Comparison of ENCODE assay signal across 10 cellular contexts in genomic region chr1:156676450-156676819, GRCh38. TPM values are rescaled to one million over a fixed set of nuclear protein-coding genes. Genes with fewer than 3 reads are reported as not detected.
DNase-seq lines count a peak whose midpoint lies in the region; ATAC-seq, FAIRE-seq and TF ChIP-seq lines count a peak whose summit lies in the region.
"Had no signal": no experiment of that assay in that cellular context is flagged by ENCODE, and none has a peak within 500 bp of the region (broad histone marks: within the 10 kb centered on the region; RNA-seq: fewer than 3 reads in every experiment).

No MANE protein-coding gene starts in this region.

- CTCF ChIA-PET in endothelial cell of umbilical vein (lab: Charles Lee), result interaction anchor here (0.8 to 10.9 kb wide), 13 partner anchors 10 to 291 kb away, joined by 3 to 221 read pairs (median 6); partner anchors contain the start of genes HAPLN2, ISG20L2 and METTL25B
- CTCF ChIA-PET in CD4-positive, alpha-beta T cell (lab: Charles Lee), result interaction anchor here (1.0 to 1.4 kb wide), 3 partner anchors 13 to 50 kb away, joined by 3 to 4 read pairs (median 3); no protein-coding TSS in a partner anchor

- no peak overlapping the region for H2BK5ac ChIP-seq in mesenchymal stem cell (ENCODE audit: low read depth, low read length, poor library complexity, severe bottlenecking)

- peaks cover 13% of the 10 kb centered on the region for H3K4me1 Mint-ChIP-seq in CD4-positive, alpha-beta T cell (ENCODE audit: low read depth)

- no peaks in the 10 kb centered on the region for H4K20me1 ChIP-seq in endothelial cell of umbilical vein (replicated peaks; ENCODE audit: control insufficient read depth, extremely low read depth, insufficient read depth, low read length)

- H2AK5ac ChIP-seq in mesenchymal stem cell (ENCODE audit: low read length, severe bottlenecking), result no peak overlapping the region

- H3K36me3 Mint-ChIP-seq in CD4-positive, alpha-beta T cell (ENCODE audit: low read depth), result no peaks in the 10 kb centered on the region

- peaks cover 39% of the 10 kb centered on the region for H3K79me2 ChIP-seq in endothelial cell of umbilical vein (ENCODE audit: control insufficient read depth, insufficient read depth, low read length)

- H3K9me3 ChIP-seq in NT2/D1 (ENCODE audit: insufficient read depth, low read length) (peaks cover 10% of the 10 kb centered on the region; the same call in 1 of the 2 replicates), endothelial cell of umbilical vein (replicated peaks; ENCODE audit: control insufficient read depth, insufficient read depth, low read length) (no peaks in the 10 kb centered on the region), mesenchymal stem cell (ENCODE audit: control insufficient read depth, low read length) (no peaks in the 10 kb centered on the region), thyroid gland (no peaks in the 10 kb centered on the region)
- no peaks in the 10 kb centered on the region for H3K9me3 ChIP-seq in CD4-positive, alpha-beta T cell (ENCODE audit: control insufficient read depth, low read length)

- peak overlapping the region; percentile 98 for H3K9ac ChIP-seq in NT2/D1 (ENCODE audit: insufficient read length, low read depth)
- H3K9ac ChIP-seq in endothelial cell of umbilical vein (replicated peaks; ENCODE audit: extremely low read depth, insufficient read depth, low read length), result peak overlapping the region; percentile 75
- H3K9ac ChIP-seq in mesenchymal stem cell (ENCODE audit: low read length), result peak overlapping the region; percentile 76

- H4K8ac ChIP-seq in mesenchymal stem cell (ENCODE audit: low read length), result peak overlapping the region; percentile 72

- H3K4me2 ChIP-seq in endothelial cell of umbilical vein (ENCODE audit: insufficient read depth, low read length) (peak overlapping the region; percentile 58), mesenchymal stem cell (ENCODE audit: low read length, poor library complexity, severe bottlenecking) (peak overlapping the region; percentile 79)

- no peak overlapping the region for H3K27ac Mint-ChIP-seq in CD4-positive, alpha-beta T cell

- H3K9me1 ChIP-seq in endothelial cell of umbilical vein (replicated peaks; ENCODE audit: control insufficient read depth, extremely low read depth, insufficient read depth, low read length), result no peaks in the 10 kb centered on the region

- no peak for ATAC-seq in GM18502 (IDR thresholded peaks at IDR 0.05; ENCODE audit: poor library complexity, unreplicated experiment)
- no peak for ATAC-seq in CD4-positive, alpha-beta T cell (ENCODE audit: poor library complexity)

- intact Hi-C loops in endothelial cell of umbilical vein (cut with micrococcal nuclease) (no loop called here), thyroid gland (cut with DNase I) (no loop called here)
- intact Hi-C loops in CD4-positive, alpha-beta T cell (cut with DNase I, micrococcal nuclease), result loop anchor here in 1 of 2 experiments (5.0 kb wide), 1 partner anchor 49 kb away; no protein-coding TSS in a partner anchor

- TF ChIP-seq CTCF in endothelial cell of umbilical vein (IDR thresholded peaks at IDR 0.05; ENCODE audit: extremely low read depth in 1 of 2, insufficient read depth in 1 of 2, low read depth in 1 of 2, low read length in 2 of 2) (no peak), thyroid gland (IDR thresholded peaks at IDR 0.05) (no peak)
- no peak for TF ChIP-seq CTCF in CD4-positive, alpha-beta T cell (IDR thresholded peaks at IDR 0.05)

- peaks cover 76% of the 10 kb centered on the region for H3K27me3 Mint-ChIP-seq in CD4-positive, alpha-beta T cell

- no TSS peak for BruUV-seq in endothelial cell of umbilical vein (replicated peaks; lab: Mats Ljungman, UMichigan)

- POLR2A ChIA-PET in endothelial cell of umbilical vein (lab: Charles Lee), result interaction anchor here (0.7 to 3.0 kb wide), 4 partner anchors 9 to 15 kb away, joined by 3 to 32 read pairs (median 8); no protein-coding TSS in a partner anchor
- POLR2A ChIA-PET in CD4-positive, alpha-beta T cell (lab: Charles Lee), result no interaction called here

- peaks cover 49% of the 10 kb centered on the region for H3K36me3 ChIP-seq in NT2/D1 (ENCODE audit: insufficient read depth, insufficient read length, low read length)
- peaks cover 0 to 6% of the 10 kb centered on the region in 2 experiments for H3K36me3 ChIP-seq in endothelial cell of umbilical vein (ENCODE audit: control insufficient read depth in 2 of 2, extremely low read depth in 1 of 2, insufficient read depth in 2 of 2, low read length in 2 of 2)
- H3K36me3 ChIP-seq in mesenchymal stem cell (ENCODE audit: control insufficient read depth in 1 of 2, insufficient read depth in 2 of 2, low read depth in 1 of 2, low read length in 2 of 2), result peaks cover 25 to 26% of the 10 kb centered on the region in 2 experiments
- no peaks in the 10 kb centered on the region for H3K36me3 ChIP-seq in thyroid gland

- H3K4me3 ChIP-seq in NT2/D1 (ENCODE audit: insufficient read length, low read depth) (peak overlapping the region; percentile 94), endothelial cell of umbilical vein (replicated peaks in 1 of 3; ENCODE audit: insufficient read depth in 1 of 3, low read depth in 1 of 3, low read length in 3 of 3) (peak overlapping the region; percentile 50 to 84 (median 81)), mesenchymal stem cell (ENCODE audit: insufficient read depth in 1 of 2, low read depth in 1 of 2, low read length in 2 of 2) (peak overlapping the region; percentile 62 to 74), thyroid gland (replicated peaks in 1 of 3) (peak overlapping the region in 2 of 3 donors; percentile 19 to 23)

- FAIRE-seq in endothelial cell of umbilical vein (lab: Jason Lieb, UNC), result peak; percentile 52
- FAIRE-seq: keratinocyte had no signal

- peak overlapping the region in 1 of 2 experiments; percentile 43 for H2BK12ac ChIP-seq in mesenchymal stem cell (ENCODE audit: low read length in 2 of 2)

- H2AFZ ChIP-seq in endothelial cell of umbilical vein (ENCODE audit: low read depth, low read length) (peak overlapping the region; percentile 11), mesenchymal stem cell (ENCODE audit: low read depth, low read length) (peak overlapping the region; percentile 33)

- 0% methylated on average over 32 of the region's 39 CpGs for WGBS in mesenchymal stem cell
- 10 to 24% methylated on average over 2 to 5 of the region's 39 CpGs for WGBS in thyroid gland, 2 donors

- H2BK15ac ChIP-seq in mesenchymal stem cell (ENCODE audit: low read depth, poor library complexity, severe bottlenecking), result peak overlapping the region; percentile 82

- H3K4me3 Mint-ChIP-seq in CD4-positive, alpha-beta T cell, result no peak overlapping the region

- TF ChIP-seq POLR2A in endothelial cell of umbilical vein (IDR thresholded peaks at IDR 0.05; ENCODE audit: low read depth, low read length), result no peak
- TF ChIP-seq POLR2A in thyroid gland (IDR thresholded peaks at IDR 0.05), result no peak

- peak overlapping the region; percentile 81 for H2BK120ac ChIP-seq in mesenchymal stem cell (ENCODE audit: low read depth, low read length)

- H3K4me1 ChIP-seq in NT2/D1 (ENCODE audit: insufficient read depth, insufficient read length) (peaks cover 28% of the 10 kb centered on the region), endothelial cell of umbilical vein (ENCODE audit: control insufficient read depth, extremely low read depth, insufficient read depth, low read length) (peaks cover 36% of the 10 kb centered on the region), mesenchymal stem cell (ENCODE audit: control insufficient read depth, insufficient read depth, low read depth, low read length) (peaks cover 43% of the 10 kb centered on the region), thyroid gland (peaks cover 8 to 12% of the 10 kb centered on the region in 2 donors)

- H3K18ac ChIP-seq in mesenchymal stem cell (ENCODE audit: low read depth in 1 of 2, low read length in 2 of 2), result peak overlapping the region; percentile 88 to 99

- H4K91ac ChIP-seq in mesenchymal stem cell (ENCODE audit: low read length), result peak overlapping the region; percentile 88

- peak overlapping the region in 1 of 2 experiments; percentile 99 for H3K23ac ChIP-seq in mesenchymal stem cell (ENCODE audit: low read length in 2 of 2)

- no peaks in the 10 kb centered on the region for H3K9me3 Mint-ChIP-seq in CD4-positive, alpha-beta T cell

- peak overlapping the region; percentile 84 to 97 for H3K4ac ChIP-seq in mesenchymal stem cell (ENCODE audit: low read depth in 1 of 2, low read length in 2 of 2)

- dilution Hi-C loops in endothelial cell of umbilical vein (cut with MboI; ENCODE audit: extremely low pct_ligation_motif_present, low sequenced_read_pairs), result no loop called here

- H3K14ac ChIP-seq in mesenchymal stem cell (ENCODE audit: low read length in 2 of 2), result peak overlapping the region in 1 of 2 experiments; percentile 50

- H3K27me3 ChIP-seq in NT2/D1 (ENCODE audit: insufficient read depth, insufficient read length) (no peaks in the 10 kb centered on the region), endothelial cell of umbilical vein (ENCODE audit: control insufficient read depth in 2 of 2, insufficient read depth in 2 of 2, low read length in 2 of 2) (peaks cover 2 to 5% of the 10 kb centered on the region in 2 experiments), mesenchymal stem cell (ENCODE audit: control insufficient read depth in 1 of 2, insufficient read depth in 1 of 2, low read length in 2 of 2) (peaks cover 0 to 20% of the 10 kb centered on the region in 2 experiments), thyroid gland (peaks cover 8% of the 10 kb centered on the region)
- peaks cover 68% of the 10 kb centered on the region for H3K27me3 ChIP-seq in CD4-positive, alpha-beta T cell (ENCODE audit: control insufficient read depth, insufficient read depth, low read length)

- H3K79me1 ChIP-seq in mesenchymal stem cell (replicated peaks; ENCODE audit: low read length, poor library complexity, severe bottlenecking), result peaks cover 13% of the 10 kb centered on the region

- DNase-seq in NT2/D1 (ENCODE audit: low read depth, low spot score), result no peak
- peak; percentile 38 for DNase-seq in endothelial cell of umbilical vein (ENCODE audit: low read depth, low spot score)
- DNase-seq in mesenchymal stem cell, result no peak
- no peak for DNase-seq in thyroid gland
- no peak for DNase-seq in NCI-H82 treated with DMSO at 0.1 percent for 48 hours (lab: John Stamatoyannopoulos, UW; ENCODE audit: unreplicated experiment)
- no peak for DNase-seq in CD4-positive, alpha-beta T cell
- no peak for DNase-seq in Kasumi-1 (lab: John Stamatoyannopoulos, UW)

- H3K27ac ChIP-seq in endothelial cell of umbilical vein (ENCODE audit: insufficient read depth, low read depth, low read length) (peak overlapping the region; percentile 54), mesenchymal stem cell (ENCODE audit: low read length, poor library complexity, severe bottlenecking) (no peak overlapping the region), thyroid gland (peak overlapping the region in 2 of 3 donors; percentile 46 to 50)
- no peak overlapping the region for H3K27ac ChIP-seq in CD4-positive, alpha-beta T cell (ENCODE audit: low read depth, low read length)
- H3K27ac ChIP-seq: VCaP had no signal

RNA-seq across cellular contexts. Expression of gene NES, which starts 0.8 kb away (rescaled TPM):
- total RNA-seq in endothelial cell of umbilical vein (269 and 274 TPM in 2 replicates), thyroid gland (10 to 100 TPM in 2 of 4 donors, 1 to 10 TPM in 2; 4.3 to 10.4 (median 9.0) TPM)
- 15.5 and 19.4 TPM in 2 replicates for polyA plus RNA-seq in endothelial cell of umbilical vein
- 34.7 and 34.8 TPM in 2 replicates for polyA plus RNA-seq in endothelial cell of umbilical vein (2011; cell fraction: cytosol; rRNA removed)
- 54.3 and 59.9 TPM in 2 replicates for polyA plus RNA-seq in endothelial cell of umbilical vein (2011; cell fraction: nucleus; rRNA removed)
- 91.3 and 128 TPM in 2 replicates for polyA plus RNA-seq in endothelial cell of umbilical vein (2012)
- 27.1 and 31.8 TPM in 2 replicates for polyA minus RNA-seq in endothelial cell of umbilical vein
- polyA minus RNA-seq in endothelial cell of umbilical vein (2011; cell fraction: cytosol; rRNA and poly(A)+ RNA removed), result 1.3 TPM
- 14.7 and 17.6 TPM in 2 replicates for polyA minus RNA-seq in endothelial cell of umbilical vein (2011; cell fraction: nucleus; rRNA and poly(A)+ RNA removed)
- 49.2 TPM for polyA plus RNA-seq in mesenchymal stem cell (2013, experiment 1 of 2)
- polyA plus RNA-seq in mesenchymal stem cell (2013, experiment 2 of 2), result 45.3 TPM
- total RNA-seq in CD4-positive, alpha-beta T cell, result not detected
- polyA plus RNA-seq: keratinocyte had no signal

RNA-seq across cellular contexts. Expression of gene CRABP2, which starts 28.9 kb away (rescaled TPM):
- 1.0 and 2.6 TPM in 2 replicates for total RNA-seq in endothelial cell of umbilical vein
- polyA plus RNA-seq in endothelial cell of umbilical vein, result 0.21 and 0.32 TPM in 2 replicates
- 0.37 and 0.45 TPM in 2 replicates for polyA plus RNA-seq in endothelial cell of umbilical vein (2011; cell fraction: cytosol; rRNA removed)
- polyA plus RNA-seq in endothelial cell of umbilical vein (2011; cell fraction: nucleus; rRNA removed), result 1.2 and 2.1 TPM in 2 replicates
- 0.37 and 0.88 TPM in 2 replicates for polyA plus RNA-seq in endothelial cell of umbilical vein (2012)
- not detected in 2 replicates for polyA minus RNA-seq in endothelial cell of umbilical vein
- 2.4 TPM for polyA minus RNA-seq in endothelial cell of umbilical vein (2011; cell fraction: cytosol; rRNA and poly(A)+ RNA removed)
- polyA minus RNA-seq in endothelial cell of umbilical vein (2011; cell fraction: nucleus; rRNA and poly(A)+ RNA removed), result 0.82 TPM in 1 of 2 replicates, not detected in the other
- 42.6 TPM for polyA plus RNA-seq in mesenchymal stem cell (2013, experiment 1 of 2)
- polyA plus RNA-seq in mesenchymal stem cell (2013, experiment 2 of 2), result 41.2 TPM
- 10 to 100 TPM in 1 of 4 donors, 1 to 10 TPM in 2, not detected in 1; 3.0 to 15.3 (median 4.5) TPM for total RNA-seq in thyroid gland
- total RNA-seq in CD4-positive, alpha-beta T cell, result 1 to 10 TPM; 3.2 to 4.2 TPM

RNA-seq across cellular contexts. Expression of gene BCAN, which starts 34.5 kb away (rescaled TPM):
- total RNA-seq in endothelial cell of umbilical vein (not detected in 2 replicates), thyroid gland (1 to 10 TPM in 1 of 4 donors, under 1 TPM in 1, not detected in 2; 0.54 to 1.1 TPM)
- polyA plus RNA-seq in endothelial cell of umbilical vein, result 0.14 and 0.15 TPM in 2 replicates
- 0.05 and 0.14 TPM in 2 replicates for polyA plus RNA-seq in endothelial cell of umbilical vein (2011; cell fraction: cytosol; rRNA removed)
- 0.07 TPM in 1 of 2 replicates, not detected in the other for polyA plus RNA-seq in endothelial cell of umbilical vein (2011; cell fraction: nucleus; rRNA removed)
- 0.08 and 0.15 TPM in 2 replicates for polyA plus RNA-seq in endothelial cell of umbilical vein (2012)
- 0.15 TPM in 1 of 2 replicates, not detected in the other for polyA minus RNA-seq in endothelial cell of umbilical vein
- not detected for polyA minus RNA-seq in endothelial cell of umbilical vein (2011; cell fraction: cytosol; rRNA and poly(A)+ RNA removed)
- polyA minus RNA-seq in endothelial cell of umbilical vein (2011; cell fraction: nucleus; rRNA and poly(A)+ RNA removed), result not detected in 2 replicates
- polyA plus RNA-seq in mesenchymal stem cell (2013, experiment 1 of 2), result 0.33 TPM
- 0.23 TPM for polyA plus RNA-seq in mesenchymal stem cell (2013, experiment 2 of 2)
- total RNA-seq in CD4-positive, alpha-beta T cell, result not detected
- polyA plus RNA-seq: keratinocyte had no signal

RNA-seq across cellular contexts. Expression of gene METTL25B, which starts 51.8 kb away (rescaled TPM):
- total RNA-seq in endothelial cell of umbilical vein, result 12.8 and 15.5 TPM in 2 replicates
- polyA plus RNA-seq in endothelial cell of umbilical vein, result 15.0 and 17.3 TPM in 2 replicates
- polyA plus RNA-seq in endothelial cell of umbilical vein (2011; cell fraction: cytosol; rRNA removed), result 10.3 and 11.4 TPM in 2 replicates
- polyA plus RNA-seq in endothelial cell of umbilical vein (2011; cell fraction: nucleus; rRNA removed), result 29.0 and 38.2 TPM in 2 replicates
- polyA plus RNA-seq in endothelial cell of umbilical vein (2012), result 7.6 and 9.9 TPM in 2 replicates
- 10.6 and 13.0 TPM in 2 replicates for polyA minus RNA-seq in endothelial cell of umbilical vein
- 26.8 TPM for polyA minus RNA-seq in endothelial cell of umbilical vein (2011; cell fraction: cytosol; rRNA and poly(A)+ RNA removed)
- 9.0 and 9.9 TPM in 2 replicates for polyA minus RNA-seq in endothelial cell of umbilical vein (2011; cell fraction: nucleus; rRNA and poly(A)+ RNA removed)
- polyA plus RNA-seq in mesenchymal stem cell (2013, experiment 1 of 2), result 12.1 TPM
- 11.3 TPM for polyA plus RNA-seq in mesenchymal stem cell (2013, experiment 2 of 2)
- 10 to 100 TPM; 15.5 to 33.4 (median 25.3) TPM for total RNA-seq in thyroid gland
- total RNA-seq in CD4-positive, alpha-beta T cell, result 10 to 100 TPM; 10.6 to 12.0 TPM

RNA-seq across cellular contexts. Expression of gene ISG20L2, which starts 52.1 kb away (rescaled TPM):
- 32.1 and 35.3 TPM in 2 replicates for total RNA-seq in endothelial cell of umbilical vein
- polyA plus RNA-seq in endothelial cell of umbilical vein, result 32.0 and 33.2 TPM in 2 replicates
- 34.1 and 37.0 TPM in 2 replicates for polyA plus RNA-seq in endothelial cell of umbilical vein (2011; cell fraction: cytosol; rRNA removed)
- polyA plus RNA-seq in endothelial cell of umbilical vein (2011; cell fraction: nucleus; rRNA removed), result 20.2 and 24.9 TPM in 2 replicates
- 27.8 and 37.7 TPM in 2 replicates for polyA plus RNA-seq in endothelial cell of umbilical vein (2012)
- 48.1 and 59.4 TPM in 2 replicates for polyA minus RNA-seq in endothelial cell of umbilical vein
- 22.1 TPM for polyA minus RNA-seq in endothelial cell of umbilical vein (2011; cell fraction: cytosol; rRNA and poly(A)+ RNA removed)
- 23.7 and 28.4 TPM in 2 replicates for polyA minus RNA-seq in endothelial cell of umbilical vein (2011; cell fraction: nucleus; rRNA and poly(A)+ RNA removed)
- polyA plus RNA-seq in mesenchymal stem cell (2013, experiment 1 of 2), result 26.8 TPM
- 25.1 TPM for polyA plus RNA-seq in mesenchymal stem cell (2013, experiment 2 of 2)
- 10 to 100 TPM; 13.6 to 34.9 (median 18.2) TPM for total RNA-seq in thyroid gland
- 10 to 100 TPM; 44.2 to 50.9 TPM for total RNA-seq in CD4-positive, alpha-beta T cell

Comparison
In these comparisons a context has a peak if more than half of its experiments do, and no peak if none do; other contexts are left out.
1. H3K4me3 ChIP-seq: peak in every context shown above with its lines; median percentile 94 in NT2/D1; 81 in endothelial cell of umbilical vein; 68 in mesenchymal stem cell; 21 in thyroid gland.
2. H3K27ac ChIP-seq: peak in endothelial cell of umbilical vein (single experiment) and thyroid gland (2 of 3); none in mesenchymal stem cell (single experiment) and CD4-positive, alpha-beta T cell (single experiment).
3. RNA of gene NES, which starts 0.8 kb away (total RNA-seq): 269 to 274 TPM in endothelial cell of umbilical vein; 4.3 to 10.4 TPM in thyroid gland and not detected in CD4-positive, alpha-beta T cell; every median in the first group is over 10 times any median in the second.
4. Peak in every context shown above with its lines, with median percentiles within 50 percentile points of each other: H3K9ac ChIP-seq.